ENCODE assay signal across 27 cellular contexts in the genomic region with DNA sequence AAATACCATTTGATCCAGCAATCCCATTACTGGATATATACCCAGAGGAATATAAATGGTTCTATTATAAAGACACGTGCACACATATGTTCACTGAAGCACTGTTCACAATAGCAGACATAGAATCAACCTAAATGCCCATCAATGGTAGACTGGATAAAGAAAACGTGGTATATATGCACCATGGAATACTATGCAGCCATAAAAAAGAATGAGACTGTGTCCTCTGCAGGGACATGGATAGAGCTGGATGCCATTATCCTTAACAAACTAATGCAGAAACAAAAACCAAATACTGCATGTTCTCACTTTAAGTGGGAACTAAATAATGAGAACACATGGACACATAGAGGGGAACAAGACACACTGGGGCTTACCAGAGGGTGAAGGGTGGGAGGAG.
"Had no signal": no experiment of that assay in that cellular context is flagged by ENCODE, and none has a peak within 500 bp of the region (broad histone marks: within the 10 kb centered on the region; RNA-seq: fewer than 3 reads in every experiment).

No MANE protein-coding gene starts in this region.

- H3K27me3 Mint-ChIP-seq: dendritic cell treated with granulocyte-macrophage colony-stimulating factor and Interleukin-4, amounts not matched to agents 40 ng/mL and 50 ng/mL, for 4 days; effector memory CD8-positive, alpha-beta T cell had no signal

- H3K9me3 Mint-ChIP-seq: dendritic cell treated with granulocyte-macrophage colony-stimulating factor and Interleukin-4, amounts not matched to agents 40 ng/mL and 50 ng/mL, for 4 days; effector memory CD8-positive, alpha-beta T cell; endodermal cell had no signal

- H3K27ac ChIP-seq: colonic mucosa, coronary artery, dorsolateral prefrontal cortex, epithelial cell of prostate, esophagus muscularis mucosa, esophagus squamous epithelium, foreskin keratinocyte, gastrocnemius medialis, gastroesophageal sphincter, heart left ventricle, heart right ventricle, hepatocyte had no signal

- H3K4me3 Mint-ChIP-seq: dendritic cell treated with granulocyte-macrophage colony-stimulating factor and Interleukin-4, amounts not matched to agents 40 ng/mL and 50 ng/mL, for 4 days; effector memory CD8-positive, alpha-beta T cell; endodermal cell had no signal

- H3K4me2 ChIP-seq: hepatocyte had no signal

- H2AFZ ChIP-seq: hepatocyte had no signal

- H3K27me3 ChIP-seq: colonic mucosa, dorsolateral prefrontal cortex, esophagus muscularis mucosa, esophagus squamous epithelium, foreskin keratinocyte, gastrocnemius medialis, gastroesophageal sphincter, heart left ventricle, heart right ventricle, hepatocyte had no signal

- FAIRE-seq: endothelial cell of umbilical vein had no signal

- H3K4me3 ChIP-seq: colonic mucosa, coronary artery, dorsolateral prefrontal cortex, esophagus muscularis mucosa, esophagus squamous epithelium, gastrocnemius medialis, gastroesophageal sphincter, heart left ventricle, heart right ventricle, hepatocyte had no signal

- DNase-seq: colonic mucosa; cortex of kidney; dermis blood vessel endothelial cell; dorsolateral prefrontal cortex; effector CD4-positive, alpha-beta T cell; effector CD8-positive, alpha-beta T cell; effector memory CD4-positive, alpha-beta T cell; effector memory CD8-positive, alpha-beta T cell; endodermal cell; erythroblast; esophagus squamous epithelium; foreskin fibroblast; foreskin keratinocyte; foreskin melanocyte; gastrocnemius medialis; glutamatergic neuron; head of caudate nucleus; heart left ventricle; heart right ventricle had no signal

- H3K27ac Mint-ChIP-seq: dendritic cell treated with granulocyte-macrophage colony-stimulating factor and Interleukin-4, amounts not matched to agents 40 ng/mL and 50 ng/mL, for 4 days; effector memory CD8-positive, alpha-beta T cell; endodermal cell had no signal

- H3K4me1 ChIP-seq: colonic mucosa, esophagus muscularis mucosa, esophagus squamous epithelium, foreskin keratinocyte, gastrocnemius medialis, gastroesophageal sphincter, heart left ventricle, heart right ventricle had no signal

- H3K9me3 ChIP-seq: colonic mucosa, esophagus muscularis mucosa, esophagus squamous epithelium, gastrocnemius medialis, gastroesophageal sphincter, heart left ventricle had no signal

- H3K79me2 ChIP-seq: hepatocyte had no signal

- H3K36me3 ChIP-seq: colonic mucosa, esophagus squamous epithelium had no signal

- ATAC-seq: effector memory CD8-positive, alpha-beta T cell; esophagus mucosa; foreskin keratinocyte; gastrocnemius medialis; gastroesophageal sphincter; heart left ventricle; heart right ventricle had no signal

- H3K4me1 Mint-ChIP-seq: endodermal cell had no signal
